In the genomic region with DNA sequence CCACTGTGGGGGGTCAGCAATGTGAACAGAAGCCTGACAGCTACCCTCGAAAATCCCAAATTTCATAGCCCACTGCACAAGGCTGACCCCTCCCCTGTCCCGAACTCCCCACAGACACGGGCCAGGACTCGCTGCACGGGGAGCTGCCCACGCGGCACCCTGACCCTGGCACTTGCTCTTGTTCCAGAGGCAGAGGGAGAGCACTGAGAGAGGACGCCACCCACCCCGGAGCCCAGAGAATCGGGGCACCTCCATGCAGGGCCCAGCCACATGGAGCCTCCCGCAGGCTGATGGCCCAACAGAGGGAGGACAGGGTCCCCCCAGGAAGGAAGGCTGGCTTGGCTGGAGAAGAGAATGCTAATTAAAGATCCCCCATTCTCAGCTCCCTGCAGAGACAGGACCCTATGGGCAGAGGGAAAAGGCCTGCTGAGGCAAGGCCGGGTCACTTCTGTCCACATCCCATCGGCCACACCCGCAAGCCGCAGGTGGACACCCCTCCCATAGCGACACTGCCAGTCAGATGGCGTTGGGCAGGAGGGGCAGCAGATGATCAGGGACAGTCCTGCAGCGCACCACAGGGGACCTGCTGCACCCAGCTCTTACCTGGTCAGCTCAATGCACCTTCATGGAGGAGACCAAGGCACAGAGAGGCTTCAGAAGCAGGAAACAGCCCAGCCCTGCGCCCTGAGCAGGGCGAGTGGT, we compare ENCODE assay signal across 20 cellular contexts.
"Had no signal": no experiment of that assay in that cellular context is flagged by ENCODE, and none has a peak within 500 bp of the region (broad histone marks: within the 10 kb centered on the region; RNA-seq: fewer than 3 reads in every experiment).

No MANE protein-coding gene starts in this region.

- H3K9ac ChIP-seq: KMS-11 had no signal

- H3K27ac ChIP-seq: HL-60, KMS-11 had no signal

- ATAC-seq: SK-N-SH treated with all-trans-retinoic acid at 6 μM for 48 hours had no signal

- DNase-seq: Kasumi-1, MM.1S, NCI-H1092 treated with DMSO at 0.1 percent for 48 hours, NCI-H1436, NCI-H187, NCI-H2029, NCI-H2081 treated with DMSO at 0.1 percent for 48 hours, NCI-H2171, NCI-H226, NCI-H446, NCI-H510A, NCI-H524 treated with DMSO at 0.1 percent for 48 hours, NCI-H69, NCI-H774, RPMI8226, SHP77, T-helper 1 cell had no signal

- H3K4me2 ChIP-seq: KMS-11 had no signal
